ENCODE assay signal across 23 cellular contexts in the genomic region with DNA sequence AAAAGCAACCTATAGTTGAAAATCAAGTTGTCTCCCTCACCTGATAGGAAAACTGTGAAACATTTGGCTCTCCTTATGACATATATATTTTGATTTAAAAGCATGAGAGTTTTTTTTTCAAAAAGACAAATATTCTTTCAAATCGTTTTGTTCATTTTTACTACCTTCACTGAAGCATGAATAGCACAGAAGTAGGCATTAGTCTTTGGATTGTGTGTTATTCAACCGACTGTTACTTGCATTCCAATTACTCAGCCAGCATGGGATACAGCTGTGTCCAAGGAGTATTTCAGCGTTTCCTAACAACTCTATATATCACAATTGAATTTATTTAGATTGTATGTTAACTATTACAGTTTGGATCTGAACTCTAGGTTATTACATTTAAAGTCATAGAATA.
DNase-seq lines count a peak whose midpoint lies in the region; ATAC-seq, FAIRE-seq and TF ChIP-seq lines count a peak whose summit lies in the region.
"Had no signal": no experiment of that assay in that cellular context is flagged by ENCODE, and none has a peak within 500 bp of the region (broad histone marks: within the 10 kb centered on the region; RNA-seq: fewer than 3 reads in every experiment).

No MANE protein-coding gene starts in this region.

- WGBS in pancreas, 2 donors = 68 to 75% methylated on average over 3 of the region's 3 CpGs

- H3K27me3 ChIP-seq in astrocyte (ENCODE audit: insufficient read depth, low read length) (no peaks in the 10 kb centered on the region), pancreas (no peaks in the 10 kb centered on the region), GM23338 (ENCODE audit: insufficient read depth) (no peaks in the 10 kb centered on the region)
- H3K27me3 ChIP-seq: SJSA1 had no signal

- H3K27ac ChIP-seq in astrocyte (ENCODE audit: low read depth, low read length) = no peak overlapping the region
- H3K27ac ChIP-seq in pancreas = no peak overlapping the region
- H3K27ac ChIP-seq in GM23338 (ENCODE audit: low read depth) = no peak overlapping the region
- H3K27ac ChIP-seq: KMS-11, SJSA1 had no signal

- H3K4me2 ChIP-seq in astrocyte (ENCODE audit: low read length) (no peak overlapping the region), GM23338 (no peak overlapping the region)
- H3K4me2 ChIP-seq: KMS-11 had no signal

- H3K79me2 ChIP-seq in astrocyte (ENCODE audit: insufficient read depth, low read length) (no peaks in the 10 kb centered on the region), GM23338 (replicated peaks; ENCODE audit: insufficient read depth) (no peaks in the 10 kb centered on the region)

- no peaks in the 10 kb centered on the region for H3K9me3 ChIP-seq in astrocyte (ENCODE audit: insufficient read depth, low read depth, low read length)
- H3K9me3 ChIP-seq in pancreas = no peaks in the 10 kb centered on the region
- H3K9me3 ChIP-seq: SJSA1 had no signal

- H3K9me3 Mint-ChIP-seq in astrocyte (ENCODE audit: unreplicated experiment) (no peaks in the 10 kb centered on the region), GM23338 (no peaks in the 10 kb centered on the region)
- no peaks in the 10 kb centered on the region for H3K9me3 Mint-ChIP-seq in activated T-helper 2 cell treated with anti-CD3 and anti-CD28 coated beads, Interferon-gamma antibody, Interleukin-2, Interleukin-4, amounts not matched to agents 10 μg/mL and 5 μg/mL and 100 μg/mL, durations not matched to agents 14 hours and 24 hours and 36 hours
- H3K9me3 Mint-ChIP-seq: CD8-positive, alpha-beta T cell had no signal

- no peak overlapping the region for H2AFZ ChIP-seq in astrocyte (ENCODE audit: low read depth, low read length)
- no peak overlapping the region for H2AFZ ChIP-seq in GM23338

- ATAC-seq in pancreas (no peak), GM23338 (no peak)
- ATAC-seq: CD8-positive, alpha-beta T cell; Right ventricle myocardium inferior had no signal

- no peak for FAIRE-seq in astrocyte (lab: Jason Lieb, UNC)
- peak; percentile 23 for FAIRE-seq in pancreas (lab: Jason Lieb, UNC)
- FAIRE-seq: GM12892, H54 had no signal

- TF ChIP-seq CTCF in astrocyte (IDR thresholded peaks at IDR 0.05; ENCODE audit: insufficient read depth, low read depth, low read length) = no peak
- TF ChIP-seq CTCF in fibroblast of pulmonary artery (IDR thresholded peaks at IDR 0.05; ENCODE audit: low read length, missing control alignments) = no peak
- no peak for TF ChIP-seq CTCF in pancreas (IDR thresholded peaks at IDR 0.05)
- no peak for TF ChIP-seq CTCF in GM23338 (conservative IDR thresholded peaks at IDR 0.05; ENCODE audit: low read depth in 2 of 2)

- H3F3A ChIP-seq in GM23338 (replicated peaks; ENCODE audit: low read depth) = no peaks in the 10 kb centered on the region

- H3K36me3 ChIP-seq in astrocyte (ENCODE audit: insufficient read depth, low read length) (no peaks in the 10 kb centered on the region), pancreas (no peaks in the 10 kb centered on the region), GM23338 (ENCODE audit: insufficient read depth) (no peaks in the 10 kb centered on the region)
- H3K36me3 ChIP-seq: SJSA1 had no signal

- intact Hi-C loops in pancreas (cut with DNase I) = no loop called here
- intact Hi-C loops in activated T-helper 2 cell treated with anti-CD3 and anti-CD28 coated beads, Interferon-gamma antibody, Interleukin-2, Interleukin-4, amounts not matched to agents 10 μg/mL and 5 μg/mL and 100 μg/mL, durations not matched to agents 14 hours and 24 hours and 36 hours (cut with micrococcal nuclease) = no loop called here

- H3K27me3 Mint-ChIP-seq in astrocyte (ENCODE audit: low read depth, unreplicated experiment) (no peaks in the 10 kb centered on the region), GM23338 (ENCODE audit: insufficient read depth, low read depth, poor library complexity) (peaks cover 2% of the 10 kb centered on the region)
- no peaks in the 10 kb centered on the region for H3K27me3 Mint-ChIP-seq in activated T-helper 2 cell treated with anti-CD3 and anti-CD28 coated beads, Interferon-gamma antibody, Interleukin-2, Interleukin-4, amounts not matched to agents 10 μg/mL and 5 μg/mL and 100 μg/mL, durations not matched to agents 14 hours and 24 hours and 36 hours (ENCODE audit: low read depth)

- H3K4me1 ChIP-seq in astrocyte (ENCODE audit: insufficient read depth, low read length) (no peaks in the 10 kb centered on the region), pancreas (no peaks in the 10 kb centered on the region), GM23338 (ENCODE audit: insufficient read depth) (no peaks in the 10 kb centered on the region)
- H3K4me1 ChIP-seq: SJSA1 had no signal

- peak; percentile 11 for DNase-seq in GM03348 (ENCODE audit: low spot score)
- peak; percentile 49 for DNase-seq in astrocyte (ENCODE audit: low read depth)
- DNase-seq in fibroblast of pulmonary artery (ENCODE audit: low read depth) = peak; percentile 58
- DNase-seq in pancreas = no peak
- DNase-seq in activated T-helper 2 cell treated with anti-CD3 and anti-CD28 coated beads, Interferon-gamma antibody, Interleukin-2, Interleukin-4, amounts not matched to agents 10 μg/mL and 5 μg/mL and 100 μg/mL, durations not matched to agents 14 hours and 24 hours and 36 hours (ENCODE audit: low spot score) = no peak
- no peak for DNase-seq in GM23338 (ENCODE audit: low spot score)
- no peak for DNase-seq in NCI-H1436 (lab: John Stamatoyannopoulos, UW)
- DNase-seq in NAMALWA (ENCODE audit: low spot score) = no peak
- DNase-seq: 8988T; AML-193; C1 segment of cervical spinal cord; CD8-positive, alpha-beta T cell; DMS153; NCI-H1105 treated with DMSO at 0.1 percent for 48 hours; NCI-H1694 treated with DMSO at 0.1 percent for 48 hours; NCI-H2081 treated with DMSO at 0.1 percent for 48 hours; NCI-H2171 treated with DMSO at 0.1 percent for 48 hours; NCI-H526 had no signal

- H4K20me1 ChIP-seq in astrocyte (ENCODE audit: insufficient read depth, low read length) (no peaks in the 10 kb centered on the region), GM23338 (replicated peaks; ENCODE audit: insufficient read depth) (no peaks in the 10 kb centered on the region)

- H3K27ac Mint-ChIP-seq in astrocyte (ENCODE audit: unreplicated experiment) = peak overlapping the region; percentile 68
- H3K27ac Mint-ChIP-seq in activated T-helper 2 cell treated with anti-CD3 and anti-CD28 coated beads, Interferon-gamma antibody, Interleukin-2, Interleukin-4, amounts not matched to agents 10 μg/mL and 5 μg/mL and 100 μg/mL, durations not matched to agents 14 hours and 24 hours and 36 hours = no peak overlapping the region
- H3K27ac Mint-ChIP-seq in GM23338 = no peak overlapping the region
- H3K27ac Mint-ChIP-seq: CD8-positive, alpha-beta T cell had no signal

- H3K36me3 Mint-ChIP-seq in astrocyte (ENCODE audit: low read depth, unreplicated experiment) (no peaks in the 10 kb centered on the region), GM23338 (ENCODE audit: low read depth) (no peaks in the 10 kb centered on the region)
- no peaks in the 10 kb centered on the region for H3K36me3 Mint-ChIP-seq in activated T-helper 2 cell treated with anti-CD3 and anti-CD28 coated beads, Interferon-gamma antibody, Interleukin-2, Interleukin-4, amounts not matched to agents 10 μg/mL and 5 μg/mL and 100 μg/mL, durations not matched to agents 14 hours and 24 hours and 36 hours (ENCODE audit: low read depth)
- H3K36me3 Mint-ChIP-seq: CD8-positive, alpha-beta T cell had no signal

- H3K4me3 ChIP-seq in astrocyte (ENCODE audit: insufficient read depth, low read depth, low read length) = no peak overlapping the region
- H3K4me3 ChIP-seq in fibroblast of pulmonary artery (replicated peaks; ENCODE audit: low read depth, low read length) = no peak overlapping the region
- H3K4me3 ChIP-seq in pancreas = no peak overlapping the region
- H3K4me3 ChIP-seq in GM23338 = no peak overlapping the region
- H3K4me3 ChIP-seq: SJSA1 had no signal

- H3K9ac ChIP-seq in astrocyte (ENCODE audit: low read length) = no peak overlapping the region
- H3K9ac ChIP-seq: KMS-11 had no signal

- no peaks in the 10 kb centered on the region for H3K9me2 ChIP-seq in GM23338 (ENCODE audit: insufficient read depth)

- H3K4me3 Mint-ChIP-seq in astrocyte (ENCODE audit: unreplicated experiment) (no peak overlapping the region), GM23338 (no peak overlapping the region)
- H3K4me3 Mint-ChIP-seq in activated T-helper 2 cell treated with anti-CD3 and anti-CD28 coated beads, Interferon-gamma antibody, Interleukin-2, Interleukin-4, amounts not matched to agents 10 μg/mL and 5 μg/mL and 100 μg/mL, durations not matched to agents 14 hours and 24 hours and 36 hours (ENCODE audit: low read depth) = no peak overlapping the region
- H3K4me3 Mint-ChIP-seq: CD8-positive, alpha-beta T cell had no signal

- H3K4me1 Mint-ChIP-seq in astrocyte (ENCODE audit: low read depth, unreplicated experiment) (peaks cover 20% of the 10 kb centered on the region), GM23338 (no peaks in the 10 kb centered on the region)
- no peaks in the 10 kb centered on the region for H3K4me1 Mint-ChIP-seq in activated T-helper 2 cell treated with anti-CD3 and anti-CD28 coated beads, Interferon-gamma antibody, Interleukin-2, Interleukin-4, amounts not matched to agents 10 μg/mL and 5 μg/mL and 100 μg/mL, durations not matched to agents 14 hours and 24 hours and 36 hours (ENCODE audit: low read depth)

TF ChIP-seq in GM23338, 12 proteins besides CTCF, POLR2A, EP300 and RAD21 (continues in another document):
- TF ChIP-seq ZNF331 (CRISPR knock-in tag; IDR thresholded peaks at IDR 0.05; ENCODE audit: low read depth) (no peak), ZNF114 (CRISPR knock-in tag; IDR thresholded peaks at IDR 0.05) (no peak), CREB1 (CRISPR knock-in tag; IDR thresholded peaks at IDR 0.05; ENCODE audit: low read depth) (no peak)

Comparison
In these comparisons a context has a peak if more than half of its experiments do, and no peak if none do; other contexts are left out.
1. DNase-seq: peak in GM03348 (single experiment), astrocyte (single experiment) and fibroblast of pulmonary artery (single experiment); none in pancreas (0 of 6), activated T-helper 2 cell treated with anti-CD3 and anti-CD28 coated beads, Interferon-gamma antibody, Interleukin-2, Interleukin-4, amounts not matched to agents 10 μg/mL and 5 μg/mL and 100 μg/mL, durations not matched to agents 14 hours and 24 hours and 36 hours (single experiment), GM23338 (single experiment), NCI-H1436 (single experiment) and NAMALWA (single experiment).